Comparison of ENCODE assay signal across 8 cellular contexts in the genomic region with DNA sequence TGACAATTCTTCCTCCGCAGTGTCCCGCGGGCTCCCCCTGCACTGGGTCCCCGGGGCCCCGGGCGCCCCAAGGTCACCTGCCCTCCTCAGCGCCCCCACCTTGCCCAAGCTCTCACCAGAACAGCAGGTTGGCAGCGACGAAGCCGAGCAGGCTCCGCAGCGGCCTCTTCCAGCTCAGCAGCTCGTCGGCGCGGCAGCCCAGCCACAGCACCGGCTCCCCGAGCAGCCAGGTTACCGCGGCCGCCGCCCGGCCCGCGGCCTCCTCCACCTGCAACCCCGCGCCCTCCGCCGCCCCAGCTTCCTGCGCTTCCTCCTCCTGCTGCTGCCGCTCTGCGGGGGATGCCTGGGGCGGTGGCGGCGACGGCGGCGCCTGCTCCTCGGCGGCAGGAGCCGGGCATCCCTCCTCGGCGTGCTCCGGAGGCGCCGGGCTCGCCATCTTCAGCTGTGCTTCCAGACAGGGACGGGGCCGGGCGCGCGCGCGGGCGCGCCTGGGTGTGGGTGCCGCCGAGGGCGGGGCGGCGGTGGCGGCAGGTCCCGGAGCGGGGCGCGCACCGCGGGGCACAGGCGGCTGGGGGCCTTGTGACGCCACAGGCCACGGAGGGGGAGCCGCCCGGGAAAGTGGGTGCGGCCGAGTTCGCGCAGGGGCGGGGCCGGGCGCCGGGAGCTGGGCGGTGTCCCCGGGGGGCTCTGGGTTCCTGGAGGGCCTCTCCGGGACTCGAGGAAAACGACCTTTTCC. TPM values are rescaled to one million over a fixed set of nuclear protein-coding genes. Genes with fewer than 3 reads are reported as not detected.
DNase-seq lines count a peak whose midpoint lies in the region; ATAC-seq and TF ChIP-seq lines count a peak whose summit lies in the region.

A gene with protein sequence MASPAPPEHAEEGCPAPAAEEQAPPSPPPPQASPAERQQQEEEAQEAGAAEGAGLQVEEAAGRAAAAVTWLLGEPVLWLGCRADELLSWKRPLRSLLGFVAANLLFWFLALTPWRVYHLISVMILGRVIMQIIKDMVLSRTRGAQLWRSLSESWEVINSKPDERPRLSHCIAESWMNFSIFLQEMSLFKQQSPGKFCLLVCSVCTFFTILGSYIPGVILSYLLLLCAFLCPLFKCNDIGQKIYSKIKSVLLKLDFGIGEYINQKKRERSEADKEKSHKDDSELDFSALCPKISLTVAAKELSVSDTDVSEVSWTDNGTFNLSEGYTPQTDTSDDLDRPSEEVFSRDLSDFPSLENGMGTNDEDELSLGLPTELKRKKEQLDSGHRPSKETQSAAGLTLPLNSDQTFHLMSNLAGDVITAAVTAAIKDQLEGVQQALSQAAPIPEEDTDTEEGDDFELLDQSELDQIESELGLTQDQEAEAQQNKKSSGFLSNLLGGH (minus strand): TSS at position 462 of the 736 bp plus-strand sequence. CDS start 26 bp downstream, at position 436.

- WGBS in lower leg skin, 2 donors, result 0 to 2% methylated on average over 26 to 32 of the region's 86 CpGs

- intact Hi-C loops in lower leg skin (cut with DNase I; ENCODE audit: low total_unique reads), result no loop called here

- no peaks in the 10 kb centered on the region for H3K36me3 ChIP-seq in ES-I3 (ENCODE audit: insufficient read depth, low read length)
- H3K36me3 ChIP-seq in MG63, result no peaks in the 10 kb centered on the region

- peak within 1 kb of the TSS; percentile 80 for H3K9ac ChIP-seq in ES-I3 (ENCODE audit: low read depth, low read length)

- H3K27me3 ChIP-seq in MG63, result peaks cover 46% of the 10 kb centered on the region

- peak; percentile 66 for DNase-seq in MG63
- DNase-seq in activated CD4-positive, alpha-beta T cell treated with anti-CD3 and anti-CD28 coated beads for 4 hours, result peak; percentile 83 to 86
- DNase-seq in lower leg skin (ENCODE audit: low spot score in 2 of 2), result peak in 1 of 2 donors; percentile 95
- peak; percentile 67 to 70 for DNase-seq in stimulated activated CD4-positive, alpha-beta T cell treated with anti-CD3 and anti-CD28 coated beads, Interleukin-4, amount 100 ng/mL, for 48 hours (ENCODE audit: low read depth in 2 of 2)
- no peak for DNase-seq in NCI-H2196 treated with DMSO at 0.1 percent for 48 hours (lab: John Stamatoyannopoulos, UW; ENCODE audit: unreplicated experiment)

- peak within 1 kb of the TSS; percentile 86 for H3K27ac ChIP-seq in cingulate gyrus (ENCODE audit: low read depth, low read length)

- no peak for TF ChIP-seq CTCF in lower leg skin (IDR thresholded peaks at IDR 0.05)

- peak; percentile 71 for ATAC-seq in GM21825 (IDR thresholded peaks at IDR 0.05; ENCODE audit: unreplicated experiment)

- TF ChIP-seq POLR2A in lower leg skin (IDR thresholded peaks at IDR 0.05), result no peak

- no peaks in the 10 kb centered on the region for H3K9me3 ChIP-seq in ES-I3 (ENCODE audit: control insufficient read depth, insufficient read depth, low read length)
- H3K9me3 ChIP-seq in MG63, result no peaks in the 10 kb centered on the region

- H3K4me1 ChIP-seq in ES-I3 (ENCODE audit: insufficient read depth, low read length), result peaks cover 7% of the 10 kb centered on the region

- peak within 1 kb of the TSS; percentile 44 for H3K4me3 ChIP-seq in MG63
- H3K4me3 ChIP-seq in lower leg skin (ENCODE audit: low read depth, poor library complexity, severe bottlenecking), result peak within 1 kb of the TSS; percentile 77

RNA-seq across cellular contexts. Expression of the gene that starts here (rescaled TPM):
- 0.12 and 0.16 TPM in 2 replicates for total RNA-seq in MG63 (2014; rRNA removed; shearing (Covaris generic); ENCODE audit: low replicate concordance)
- 10 to 100 TPM; 29.1 to 58.8 (median 43.3) TPM for total RNA-seq in lower leg skin

Comparison
In these comparisons a context has a peak if more than half of its experiments do, and no peak if none do; other contexts are left out.
1. RNA of the gene that starts here (total RNA-seq): 29.1 to 58.8 TPM in lower leg skin; 0.12 to 0.16 TPM in MG63; every median in the first group is over 10 times any median in the second.
2. Peak in DNase-seq and H3K4me3 ChIP-seq in MG63; RNA of the gene not detected or under 1 TPM.